In the genomic region with DNA sequence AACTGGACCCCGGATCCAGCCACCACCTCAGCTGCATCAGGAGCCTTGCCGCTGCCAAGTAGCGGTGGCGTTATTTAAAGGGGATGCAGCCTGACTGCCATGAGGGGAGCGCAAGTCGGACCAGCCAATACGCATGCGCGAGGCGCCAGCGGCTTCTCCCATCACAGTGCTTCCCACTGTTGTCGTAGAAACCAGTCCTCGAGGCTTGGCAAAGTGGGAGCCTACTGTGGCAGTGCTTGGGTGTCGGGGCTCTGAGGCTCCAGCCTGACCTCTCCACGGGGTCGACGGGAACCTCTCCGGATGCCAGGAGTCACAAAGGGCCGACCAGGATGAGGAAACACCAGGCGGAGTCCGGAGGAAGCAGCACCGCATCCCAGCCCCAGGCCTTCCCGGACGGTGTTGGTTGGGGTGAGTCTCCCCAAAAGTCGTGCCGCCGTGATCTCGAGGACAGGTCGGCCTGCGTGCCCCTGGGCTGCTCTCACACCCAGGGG, we compare ENCODE assay signal across 28 cellular contexts.
"Had no signal": no experiment of that assay in that cellular context is flagged by ENCODE, and none has a peak within 500 bp of the region (broad histone marks: within the 10 kb centered on the region; RNA-seq: fewer than 3 reads in every experiment).

No MANE protein-coding gene starts in this region.

- H3K9me3 ChIP-seq: colonic mucosa had no signal

- FAIRE-seq: astrocyte, endometrium, endothelial cell of umbilical vein had no signal

- ATAC-seq: activated CD4-positive, CD25-positive, alpha-beta regulatory T cell treated with anti-CD3 and anti-CD28 coated beads, Interleukin-2, amount 50 U/mL, for 24 hours; activated CD8-positive, alpha-beta T cell treated with anti-CD3 and anti-CD28 coated beads for 36 hours; activated T-cell treated with anti-CD3 and anti-CD28 coated beads, Interleukin-2, amount 50 U/mL, for 4 hours; activated T-helper 17 cell treated with anti-CD3 and anti-CD28 coated beads, Interleukin-2, amount 50 U/mL, for 72 hours; T-helper 17 cell had no signal

- H3K4me3 ChIP-seq: colonic mucosa, esophagus squamous epithelium had no signal

- DNase-seq: activated B cell treated with CpG ODN at 0.5 μM for 24 hours; activated CD4-positive, alpha-beta T cell treated with anti-CD3 and anti-CD28 coated beads for 48 hours; activated CD4-positive, alpha-beta T cell treated with anti-CD3 and anti-CD28 coated beads, Interleukin-2, amount 50 U/mL, for 1 hour; activated CD4-positive, alpha-beta T cell treated with anti-CD3 and anti-CD28 coated beads, Interleukin-2, amount 50 U/mL, for 48 hours; activated CD8-positive, alpha-beta memory T cell treated with anti-CD3 and anti-CD28 coated beads for 24 hours; activated CD8-positive, alpha-beta T cell treated with anti-CD3 and anti-CD28 coated beads for 36 hours; activated effector memory CD4-positive, alpha-beta T cell treated with Interleukin-2 at 50 U/mL for 16 hours; activated gamma-delta T cell treated with Interleukin-2 at 50 U/mL for 16 hours; activated naive CD4-positive, alpha-beta T cell treated with anti-CD3 and anti-CD28 coated beads, Interleukin-2, amount 50 U/mL, for 16 hours; activated naive CD4-positive, alpha-beta T cell treated with Interleukin-2 at 50 U/mL for 16 hours; activated T-cell treated with anti-CD3 and anti-CD28 coated beads, Interleukin-2, amount 50 U/mL, for 4 hours; amniotic stem cell; anterior cingulate cortex; brain microvascular endothelial cell; caudate nucleus; colonic mucosa; effector CD8-positive, alpha-beta T cell; esophagus squamous epithelium; foreskin melanocyte; T-helper 17 cell; T1000; WERI-Rb-1 had no signal

- H3K4me1 ChIP-seq: colonic mucosa, esophagus squamous epithelium had no signal

- H3K27ac ChIP-seq: brain microvascular endothelial cell, colonic mucosa, epithelial cell of prostate, esophagus squamous epithelium, WERI-Rb-1 had no signal

- H3K36me3 ChIP-seq: brain microvascular endothelial cell, colonic mucosa, esophagus squamous epithelium, WERI-Rb-1 had no signal

- H3K27me3 ChIP-seq: brain microvascular endothelial cell, colonic mucosa, esophagus squamous epithelium had no signal
